ENCODE assay signal across 22 cellular contexts in genomic region chr2:190514676-190515075, GRCh38. TPM values are rescaled to one million over a fixed set of nuclear protein-coding genes. Genes with fewer than 3 reads are reported as not detected.
DNase-seq lines count a peak whose midpoint lies in the region; ATAC-seq and TF ChIP-seq lines count a peak whose summit lies in the region.
"Had no signal": no experiment of that assay in that cellular context is flagged by ENCODE, and none has a peak within 500 bp of the region (broad histone marks: within the 10 kb centered on the region; RNA-seq: fewer than 3 reads in every experiment).

No MANE protein-coding gene starts in this region.

- no peaks in the 10 kb centered on the region for H3K36me3 ChIP-seq in ovary

- H3K27me3 Mint-ChIP-seq in activated T-cell treated with anti-CD3 and anti-CD28 coated beads, Interleukin-2, amount 50 U/mL, for 72 hours (ENCODE audit: low read depth), result no peaks in the 10 kb centered on the region
- no peaks in the 10 kb centered on the region for H3K27me3 Mint-ChIP-seq in activated T-cell treated with anti-CD3 and anti-CD28 coated beads, Interleukin-2, amount 50 U/mL, for 4 hours (ENCODE audit: low read depth)
- H3K27me3 Mint-ChIP-seq: B cell had no signal

- H3K9me3 ChIP-seq in ovary, result no peaks in the 10 kb centered on the region

- peaks cover 2% of the 10 kb centered on the region for H3K4me1 ChIP-seq in ovary (ENCODE audit: insufficient read depth)

- intact Hi-C loops in ovary (cut with DNase I), result no loop called here

- H3K27me3 ChIP-seq in ovary, result no peaks in the 10 kb centered on the region

- peaks cover 39% of the 10 kb centered on the region for H3K4me1 Mint-ChIP-seq in activated T-cell treated with anti-CD3 and anti-CD28 coated beads, Interleukin-2, amount 50 U/mL, for 72 hours (ENCODE audit: low read depth)
- H3K4me1 Mint-ChIP-seq in activated T-cell treated with anti-CD3 and anti-CD28 coated beads, Interleukin-2, amount 50 U/mL, for 4 hours (ENCODE audit: low read depth), result peaks cover 31% of the 10 kb centered on the region

- peaks cover 3 to 19% of the 10 kb centered on the region in 2 donors for H3K36me3 Mint-ChIP-seq in activated T-cell treated with anti-CD3 and anti-CD28 coated beads, Interleukin-2, amount 50 U/mL, for 72 hours (ENCODE audit: insufficient read depth in 2 of 2)
- H3K36me3 Mint-ChIP-seq in activated T-cell treated with anti-CD3 and anti-CD28 coated beads, Interleukin-2, amount 50 U/mL, for 4 hours (ENCODE audit: insufficient read depth), result peaks cover 19% of the 10 kb centered on the region

- H3K9me3 Mint-ChIP-seq in activated T-cell treated with anti-CD3 and anti-CD28 coated beads, Interleukin-2, amount 50 U/mL, for 72 hours, result no peaks in the 10 kb centered on the region
- no peaks in the 10 kb centered on the region for H3K9me3 Mint-ChIP-seq in activated T-cell treated with anti-CD3 and anti-CD28 coated beads, Interleukin-2, amount 50 U/mL, for 4 hours
- H3K9me3 Mint-ChIP-seq: HFFc6 had no signal

- no peak for TF ChIP-seq POLR2A in ovary (IDR thresholded peaks at IDR 0.05)

- TF ChIP-seq CTCF in foreskin fibroblast (IDR thresholded peaks at IDR 0.05; ENCODE audit: low read depth, low read length), result no peak
- no peak for TF ChIP-seq CTCF in ovary (IDR thresholded peaks at IDR 0.05)

- WGBS in ovary, 3 donors, result 97 to 100% (median 99%) methylated on average over 1 of the region's 1 CpG

- no peak overlapping the region for H3K27ac ChIP-seq in ovary
- H3K27ac ChIP-seq: KMS-11 had no signal

- TF ChIP-seq EP300 in ovary (IDR thresholded peaks at IDR 0.05), result no peak

- no peak for DNase-seq in activated T-cell treated with anti-CD3 and anti-CD28 coated beads, Interleukin-2, amount 50 U/mL, for 72 hours
- no peak for DNase-seq in activated T-cell treated with anti-CD3 and anti-CD28 coated beads, Interleukin-2, amount 50 U/mL, for 4 hours
- DNase-seq in ELR (ENCODE audit: low read depth) (peak; percentile 49), amniotic epithelial cell (ENCODE audit: low read depth) (peak; percentile 36), foreskin fibroblast (peak; percentile 12 to 57), HuH-7.5 (ENCODE audit: low spot score) (no peak), hippocampal formation (lab: John Stamatoyannopoulos, UW) (no peak), ovary (no peak)
- DNase-seq: DMS53, EL, H7, HFFc6, MV-4-11, NCI-H1694, NCI-H2081, NCI-H2171 treated with DMSO at 0.1 percent for 48 hours, NCI-H524 treated with DMSO at 0.1 percent for 48 hours, SIG-M5 had no signal

- H3K4me3 ChIP-seq in foreskin fibroblast (ENCODE audit: low read depth in 1 of 2, low read length in 2 of 2), result no peak overlapping the region
- no peak overlapping the region for H3K4me3 ChIP-seq in ovary

- peak overlapping the region; percentile 85 for H3K27ac Mint-ChIP-seq in activated T-cell treated with anti-CD3 and anti-CD28 coated beads, Interleukin-2, amount 50 U/mL, for 72 hours
- H3K27ac Mint-ChIP-seq: B cell, CD14-positive monocyte, HFFc6 had no signal

- no peak for ATAC-seq in activated T-cell treated with anti-CD3 and anti-CD28 coated beads, Interleukin-2, amount 50 U/mL, for 72 hours (replicated peaks in 1 of 2)
- no peak for ATAC-seq in activated T-cell treated with anti-CD3 and anti-CD28 coated beads, Interleukin-2, amount 50 U/mL, for 4 hours
- ATAC-seq: Panc1 had no signal

- H3K4me3 Mint-ChIP-seq in activated T-cell treated with anti-CD3 and anti-CD28 coated beads, Interleukin-2, amount 50 U/mL, for 72 hours, result peak overlapping the region in 1 of 2 donors; percentile 66
- no peak overlapping the region for H3K4me3 Mint-ChIP-seq in activated T-cell treated with anti-CD3 and anti-CD28 coated beads, Interleukin-2, amount 50 U/mL, for 4 hours
- H3K4me3 Mint-ChIP-seq: B cell, CD14-positive monocyte, HFFc6 had no signal

RNA-seq across cellular contexts. Expression of gene NEMP2, which starts 19.8 kb away (rescaled TPM):
- 10 to 100 TPM; 22.3 to 22.9 TPM for total RNA-seq in activated T-cell treated with anti-CD3 and anti-CD28 coated beads, Interleukin-2, amount 50 U/mL, for 72 hours
- total RNA-seq in activated T-cell treated with anti-CD3 and anti-CD28 coated beads, Interleukin-2, amount 50 U/mL, for 4 hours, result 1 to 10 TPM; 6.8 to 8.6 (median 8.5) TPM
- 1 to 10 TPM; 2.8 to 6.4 (median 4.5) TPM for total RNA-seq in ovary
- polyA plus RNA-seq in ovary, result 1 to 10 TPM; 1.4 to 5.8 TPM

Comparison
In these comparisons a context has a peak if more than half of its experiments do, and no peak if none do; other contexts are left out.
1. DNase-seq: peak in ELR (single experiment), amniotic epithelial cell (single experiment) and foreskin fibroblast (2 of 2); none in activated T-cell treated with anti-CD3 and anti-CD28 coated beads, Interleukin-2, amount 50 U/mL, for 72 hours (0 of 2), activated T-cell treated with anti-CD3 and anti-CD28 coated beads, Interleukin-2, amount 50 U/mL, for 4 hours (single experiment), HuH-7.5 (single experiment), hippocampal formation (0 of 2) and ovary (0 of 5).